16 cellular contexts compared by ENCODE assay signal in the genomic region with DNA sequence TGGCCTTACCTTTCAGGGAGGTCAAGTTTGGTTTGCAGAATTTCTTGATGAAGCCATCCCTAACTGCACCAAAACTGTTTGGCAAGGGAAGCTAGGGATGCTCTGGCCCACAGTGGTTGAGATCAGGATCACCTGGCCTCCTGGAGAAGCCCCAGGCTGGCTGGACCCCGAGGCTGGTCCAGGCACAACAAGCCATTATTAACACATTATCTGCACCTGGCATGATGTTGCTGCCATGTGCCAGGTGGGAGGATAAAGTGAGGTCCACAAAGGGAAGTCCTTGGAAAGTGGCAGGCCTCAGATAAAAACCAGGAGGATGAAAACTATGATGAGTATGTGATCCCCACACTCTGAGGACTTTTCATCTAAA.
"Had no signal": no experiment of that assay in that cellular context is flagged by ENCODE, and none has a peak within 500 bp of the region (broad histone marks: within the 10 kb centered on the region; RNA-seq: fewer than 3 reads in every experiment).

No MANE protein-coding gene starts in this region.

- H3K36me3 ChIP-seq: cardiac muscle cell, suprapubic skin, uterus had no signal

- H3K9me3 ChIP-seq: suprapubic skin, uterus had no signal

- H3K27ac Mint-ChIP-seq: activated B cell treated with CpG ODN at 0.5 μM for 24 hours; activated CD4-positive, alpha-beta T cell treated with anti-CD3 and anti-CD28 coated beads, Interleukin-2, amount 10 ng/mL, durations not matched to agents 24 days and 14 days; activated naive CD8-positive, alpha-beta T cell treated with anti-CD3 and anti-CD28 coated beads, Interleukin-2, amount 50 U/mL, for 24 hours; natural killer cell treated with Interleukin-12 subunit alpha and Interleukin-12 subunit beta and Interleukin-15 and Interleukin-18, amount 100 ng/mL, for 72 hours; progenitor cell of endocrine pancreas had no signal

- H3K36me3 Mint-ChIP-seq: natural killer cell treated with Interleukin-12 subunit alpha and Interleukin-12 subunit beta and Interleukin-15 and Interleukin-18, amount 100 ng/mL, for 72 hours had no signal

- H3K4me3 ChIP-seq: cardiac muscle cell, suprapubic skin, uterus had no signal

- H3K9me3 Mint-ChIP-seq: activated B cell treated with CpG ODN at 0.5 μM for 24 hours; activated CD4-positive, alpha-beta T cell treated with anti-CD3 and anti-CD28 coated beads, Interleukin-2, amount 10 ng/mL, durations not matched to agents 24 days and 14 days; activated naive CD8-positive, alpha-beta T cell treated with anti-CD3 and anti-CD28 coated beads, Interleukin-2, amount 50 U/mL, for 24 hours; natural killer cell treated with Interleukin-12 subunit alpha and Interleukin-12 subunit beta and Interleukin-15 and Interleukin-18, amount 100 ng/mL, for 72 hours had no signal

- H3K4me3 Mint-ChIP-seq: activated B cell treated with CpG ODN at 0.5 μM for 24 hours; activated CD4-positive, alpha-beta T cell treated with anti-CD3 and anti-CD28 coated beads, Interleukin-2, amount 10 ng/mL, durations not matched to agents 24 days and 14 days; activated naive CD8-positive, alpha-beta T cell treated with anti-CD3 and anti-CD28 coated beads, Interleukin-2, amount 50 U/mL, for 24 hours; natural killer cell treated with Interleukin-12 subunit alpha and Interleukin-12 subunit beta and Interleukin-15 and Interleukin-18, amount 100 ng/mL, for 72 hours had no signal

- H3K27me3 Mint-ChIP-seq: activated B cell treated with CpG ODN at 0.5 μM for 24 hours; activated CD4-positive, alpha-beta T cell treated with anti-CD3 and anti-CD28 coated beads, Interleukin-2, amount 10 ng/mL, durations not matched to agents 24 days and 14 days; activated naive CD8-positive, alpha-beta T cell treated with anti-CD3 and anti-CD28 coated beads, Interleukin-2, amount 50 U/mL, for 24 hours; natural killer cell treated with Interleukin-12 subunit alpha and Interleukin-12 subunit beta and Interleukin-15 and Interleukin-18, amount 100 ng/mL, for 72 hours; progenitor cell of endocrine pancreas had no signal

- H3K27me3 ChIP-seq: cardiac muscle cell, suprapubic skin, uterus had no signal

- ATAC-seq: activated naive CD8-positive, alpha-beta T cell treated with anti-CD3 and anti-CD28 coated beads, Interleukin-2, amount 50 U/mL, for 24 hours; esophagus mucosa; natural killer cell treated with Interleukin-12 subunit alpha and Interleukin-12 subunit beta and Interleukin-15 and Interleukin-18, amount 100 ng/mL, for 72 hours had no signal

- DNase-seq: activated B cell treated with CpG ODN at 0.5 μM for 24 hours; activated CD4-positive, alpha-beta T cell treated with anti-CD3 and anti-CD28 coated beads, Interleukin-2, amount 10 ng/mL, durations not matched to agents 24 days and 14 days; activated CD8-positive, alpha-beta memory T cell treated with anti-CD3 and anti-CD28 coated beads for 24 hours; activated naive CD4-positive, alpha-beta T cell treated with Interleukin-2 at 50 U/mL for 16 hours; activated naive CD8-positive, alpha-beta T cell treated with anti-CD3 and anti-CD28 coated beads, Interleukin-2, amount 50 U/mL, for 24 hours; dermis blood vessel endothelial cell; mammary epithelial cell; stimulated activated CD4-positive, alpha-beta T cell treated with anti-CD3 and anti-CD28 coated beads, Interleukin-2, amount 100 ng/mL, for 24 hours; stimulated activated naive CD4-positive, alpha-beta T cell; T-helper 2 cell; uterus had no signal

- H3K27ac ChIP-seq: suprapubic skin had no signal
